18 cellular contexts compared by ENCODE assay signal in genomic region chr2:16824472-16824871, GRCh38.
A peak's percentile ranks its signal among the peaks of the same experiment; 100 is the strongest.
DNase-seq lines count a peak whose midpoint lies in the region; ATAC-seq, FAIRE-seq and TF ChIP-seq lines count a peak whose summit lies in the region.
"Had no signal": no experiment of that assay in that cellular context is flagged by ENCODE, and none has a peak within 500 bp of the region (broad histone marks: within the 10 kb centered on the region; RNA-seq: fewer than 3 reads in every experiment).

No MANE protein-coding gene starts in this region.

- DNase-seq in RWPE2 (ENCODE audit: low spot score) (no peak), bronchial epithelial cell (ENCODE audit: low read depth) (peak; percentile 92), foreskin keratinocyte (peak; percentile 56 to 82), midbrain (lab: John Stamatoyannopoulos, UW) (no peak), GM19239 (ENCODE audit: insufficient read length, low spot score) (no peak)
- DNase-seq: Caco-2; CD4-positive, CD25-positive, alpha-beta regulatory T cell; CD8-positive, alpha-beta T cell; DMS153; DND-41; HFFc6 had no signal

- H3K36me3 ChIP-seq in RWPE2 (ENCODE audit: low read depth), result no peaks in the 10 kb centered on the region
- H3K36me3 ChIP-seq in bronchial epithelial cell (ENCODE audit: control insufficient read depth, insufficient read depth, low read length), result no peaks in the 10 kb centered on the region
- H3K36me3 ChIP-seq: BLaER1, HAP-1 had no signal

- H3K4me1 ChIP-seq in RWPE2 (ENCODE audit: insufficient read depth, poor library complexity, severe bottlenecking), result peaks cover 2% of the 10 kb centered on the region
- peaks cover 11% of the 10 kb centered on the region for H3K4me1 ChIP-seq in foreskin keratinocyte
- H3K4me1 ChIP-seq: BLaER1, Caco-2, HAP-1 had no signal

- peak overlapping the region; percentile 45 for H3K27ac ChIP-seq in RWPE2 (ENCODE audit: poor library complexity, severe bottlenecking)
- no peak overlapping the region for H3K27ac ChIP-seq in foreskin keratinocyte
- H3K27ac ChIP-seq: BLaER1, C4-2B had no signal

- H3K9me3 ChIP-seq in RWPE2 (ENCODE audit: severe bottlenecking), result no peaks in the 10 kb centered on the region
- H3K9me3 ChIP-seq: BLaER1, Caco-2, HAP-1 had no signal

- ATAC-seq in RWPE2 (ENCODE audit: low read depth) (peak; percentile 78), foreskin keratinocyte (peak; percentile 79), HG03442 (IDR thresholded peaks at IDR 0.05; ENCODE audit: unreplicated experiment) (no peak)
- ATAC-seq: CD8-positive, alpha-beta T cell; GM23338 had no signal

- H3K4me3 ChIP-seq in RWPE2 (ENCODE audit: severe bottlenecking) (no peak overlapping the region), bronchial epithelial cell (ENCODE audit: low read depth, low read length) (no peak overlapping the region)
- H3K4me3 ChIP-seq: BLaER1, GM23338, HAP-1 had no signal

- FAIRE-seq in bronchial epithelial cell (lab: Jason Lieb, UNC), result no peak
- FAIRE-seq in GM19239 (lab: Jason Lieb, UNC), result no peak
- FAIRE-seq: G401.6, GM12892 had no signal

- TF ChIP-seq CTCF in RWPE2 (IDR thresholded peaks at IDR 0.05; ENCODE audit: poor library complexity, severe bottlenecking), result no peak
- TF ChIP-seq CTCF in bronchial epithelial cell (IDR thresholded peaks at IDR 0.05; ENCODE audit: insufficient read depth, low read length, severe bottlenecking), result no peak
- no peak for TF ChIP-seq CTCF in foreskin keratinocyte (conservative IDR thresholded peaks at IDR 0.05)

- H3K27me3 ChIP-seq in RWPE2 (ENCODE audit: insufficient read depth, poor library complexity, severe bottlenecking) (no peaks in the 10 kb centered on the region), bronchial epithelial cell (ENCODE audit: control insufficient read depth, insufficient read depth, low read length) (no peaks in the 10 kb centered on the region), foreskin keratinocyte (no peaks in the 10 kb centered on the region)
- H3K27me3 ChIP-seq: BLaER1 had no signal

Comparison
In these comparisons a context has a peak if more than half of its experiments do, and no peak if none do; other contexts are left out.
1. DNase-seq: peak in bronchial epithelial cell (single experiment) and foreskin keratinocyte (2 of 2); none in RWPE2 (single experiment), midbrain (single experiment) and GM19239 (single experiment).